7 cellular contexts compared by ENCODE assay signal in the genomic region with DNA sequence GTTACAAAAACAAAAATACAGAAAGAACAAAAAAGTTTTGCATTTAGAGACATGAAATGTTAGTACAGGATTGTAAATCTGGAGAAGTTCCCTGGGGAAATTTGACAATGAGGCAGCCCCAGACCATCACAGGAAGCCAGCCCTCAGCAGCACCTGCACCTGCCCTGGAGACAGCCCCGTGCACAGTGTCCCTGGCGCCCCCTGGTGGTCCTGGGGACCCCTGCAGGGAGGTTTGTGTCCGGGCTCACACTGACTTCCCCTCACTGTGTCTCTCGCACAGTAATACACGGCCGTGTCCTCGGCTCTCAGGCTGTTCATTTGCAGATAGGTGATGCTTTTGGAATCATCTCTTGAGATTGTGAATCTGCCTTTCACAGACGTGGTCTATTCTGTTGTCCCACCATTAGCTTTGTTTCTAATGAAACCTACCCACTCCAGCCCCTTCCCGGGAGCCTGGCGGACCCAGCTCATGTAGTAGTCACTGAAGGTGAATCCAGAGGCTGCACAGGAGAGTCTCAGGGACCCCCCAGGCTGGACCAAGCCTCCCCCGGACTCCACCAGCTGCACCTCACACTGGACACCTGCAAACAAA.
A peak's percentile ranks its signal among the peaks of the same experiment; 100 is the strongest.
DNase-seq lines count a peak whose midpoint lies in the region; ATAC-seq, FAIRE-seq and TF ChIP-seq lines count a peak whose summit lies in the region.
"Not testable (repeated sequence)": the region's sequence is repeated elsewhere in the genome, so short reads cannot be mapped to it uniquely, and the experiment has no call there.

No MANE protein-coding gene starts in this region.

- SMC1A ChIA-PET in GM12878 (lab: Charles Lee; ENCODE audit: uncharacterized antibody, unreplicated experiment): interaction anchor here (1.2 to 1.9 kb wide), 3 partner anchors 15 to 65 kb away, joined by 3 to 4 read pairs (median 3); no protein-coding TSS in a partner anchor

- intact Hi-C loops in GM12878 (cut with micrococcal nuclease; ENCODE audit: unreplicated experiment): not testable (repeated sequence)

- WGBS in GM12878 (ENCODE audit: insufficient coverage, insufficient replicate concordance, low lambda C conversion rate, missing lambda C conversion rate): 3% methylated on average over 11 of the region's 11 CpGs

- H3K9me3 ChIP-seq in T-helper 17 cell (ENCODE audit: control insufficient read depth, low read length, poor library complexity, severe bottlenecking); GM12878 (replicated peaks; ENCODE audit: control insufficient read depth, insufficient read depth, low read length): not testable (repeated sequence)

- not testable (repeated sequence) for H3K36me3 Mint-ChIP-seq in T-helper 17 cell (ENCODE audit: low read depth)

- not testable (repeated sequence) for H3K27me3 ChIP-seq in GM12878 (replicated peaks in 1 of 2; ENCODE audit: control insufficient read depth in 2 of 2, insufficient read depth in 2 of 2, low read length in 1 of 2)

- BruUV-seq in GM12878 (replicated peaks; lab: Mats Ljungman, UMichigan): not testable (repeated sequence)

- H3K36me3 ChIP-seq in GM12878 (ENCODE audit: control insufficient read depth in 2 of 2, insufficient read depth in 2 of 2, low read length in 1 of 2): not testable (repeated sequence)

- TF ChIP-seq CTCF in GM12873 (IDR thresholded peaks at IDR 0.05; ENCODE audit: insufficient read depth, low read depth, low read length, missing control alignments) (peak; percentile 84), GM12878 (IDR thresholded peaks at IDR 0.05 in 2 of 3, conservative IDR thresholded peaks at IDR 0.05 in 1 of 3; ENCODE audit: control insufficient read depth in 2 of 3, extremely low read depth in 1 of 3, insufficient read depth in 1 of 3, low read depth in 3 of 3, low read length in 3 of 3) (peak; percentile 41 to 81 (median 77))

- not testable (repeated sequence) for H3K9ac ChIP-seq in GM12878 (ENCODE audit: control insufficient read depth, insufficient read depth, low read length)

- TF ChIP-seq RAD21 in GM12878 (IDR thresholded peaks at IDR 0.05; ENCODE audit: insufficient read depth, low read depth, low read length): peak; percentile 43; the same call in 1 of the 2 replicates

- TF ChIP-seq POLR2A in GM12878 (IDR thresholded peaks at IDR 0.05; ENCODE audit: low read depth, low read length): not testable (repeated sequence)

- DNase-seq in NCI-H2107 (lab: John Stamatoyannopoulos, UW) (peak; percentile 75), T-helper 17 cell (peak in 2 of 3 donors; percentile 60 to 62), mucosa of gallbladder (ENCODE audit: low spot score) (peak; percentile 19)
- DNase-seq in activated CD8-positive, alpha-beta memory T cell treated with anti-CD3 and anti-CD28 coated beads, Interleukin-2, amount 50 U/mL, for 1 hour (ENCODE audit: extremely low read depth): peak; percentile 49
- not testable (repeated sequence) for DNase-seq in GM12878 (ENCODE audit: low read depth, low spot score)
- DNase-seq in stimulated activated CD4-positive, alpha-beta T cell treated with anti-CD3 and anti-CD28 coated beads, TNF-alpha, amount 100 ng/mL, for 24 hours (ENCODE audit: low read depth in 3 of 3): peak; percentile 55 to 79 (median 69)

- H3K27me3 Mint-ChIP-seq in T-helper 17 cell: not testable (repeated sequence)

- not testable (repeated sequence) for H3K79me2 ChIP-seq in GM12878 (ENCODE audit: control insufficient read depth, insufficient read depth, low read length)

- H4K20me1 ChIP-seq in GM12878 (ENCODE audit: control insufficient read depth, insufficient read depth): not testable (repeated sequence)

- TF ChIP-seq EP300 in GM12878 (IDR thresholded peaks at IDR 0.05; ENCODE audit: borderline replicate concordance in 1 of 2, control insufficient read depth in 1 of 2, low read depth in 2 of 2, low read length in 2 of 2): not testable (repeated sequence)

- peak; percentile 51 for ATAC-seq in T-helper 17 cell
- peak; percentile 84 for ATAC-seq in GM12878

- peak overlapping the region; percentile 73 for H3K27ac Mint-ChIP-seq in T-helper 17 cell

- H3K27ac ChIP-seq in GM12878 (ENCODE audit: control insufficient read depth, insufficient read depth): not testable (repeated sequence)

- H3K4me3 Mint-ChIP-seq in T-helper 17 cell: peak overlapping the region; percentile 25

- H2AFZ ChIP-seq in GM12878 (ENCODE audit: control insufficient read depth, low read depth, low read length): not testable (repeated sequence)

- in situ Hi-C loops in GM12878 (cut with MboI): not testable (repeated sequence)

- POLR2A ChIA-PET in GM12878 (lab: Charles Lee): not testable (repeated sequence)

- FAIRE-seq in GM12878 (lab: Jason Lieb, UNC): not testable (repeated sequence)

- H3K4me2 ChIP-seq in GM12878 (ENCODE audit: control insufficient read depth, insufficient read depth): not testable (repeated sequence)

- H3K4me3 ChIP-seq in GM12878: not testable (repeated sequence)

- RAD21 ChIA-PET in GM12878 (lab: Charles Lee; ENCODE audit: unreplicated experiment): not testable (repeated sequence)

- not testable (repeated sequence) for H3K4me1 ChIP-seq in GM12878 (ENCODE audit: control insufficient read depth, insufficient read depth, low read length)

- CTCF ChIA-PET in GM12878 (lab: Yijun Ruan, JAX): interaction anchor here (0.7 to 4.6 kb wide), 11 partner anchors 9 to 113 kb away, joined by 3 to 36 read pairs (median 5); no protein-coding TSS in a partner anchor

- peaks cover 17% of the 10 kb centered on the region for H3K4me1 Mint-ChIP-seq in T-helper 17 cell

TF ChIP-seq in GM12878, 131 proteins besides CTCF, POLR2A, EP300 and RAD21:
- TF ChIP-seq TCF3 (IDR thresholded peaks at IDR 0.05; ENCODE audit: borderline replicate concordance, insufficient read depth, low read depth, low read length): 0 out of 2 replicates have a peak, but pooled peaks have one; percentile 50
- 0 out of 2 replicates have a peak, but pooled peaks have one; percentile 15 for TF ChIP-seq SMC3 (IDR thresholded peaks at IDR 0.05; ENCODE audit: borderline replicate concordance, low read length)
- TF ChIP-seq BHLHE40 (IDR thresholded peaks at IDR 0.05; ENCODE audit: borderline replicate concordance in 1 of 2, low read depth in 2 of 2, low read length in 1 of 2): peak in 1 of 2 experiments; percentile 44; a peak in 1 of 4 replicates
- 0 out of 2 replicates have a peak, but pooled peaks have one; percentile 10 for TF ChIP-seq SPI1 (IDR thresholded peaks at IDR 0.05; ENCODE audit: borderline replicate concordance, insufficient read depth, low read depth, low read length)
- TF ChIP-seq TCF12 (IDR thresholded peaks at IDR 0.05; ENCODE audit: low read depth, low read length): 0 out of 2 replicates have a peak, but pooled peaks have one; percentile 60
